In genomic region chr15:60363024-60363674, GRCh38 we compare ENCODE assay signal across 1 cellular context.
A peak's percentile ranks its signal among the peaks of the same experiment; 100 is the strongest.
TF ChIP-seq lines count a peak whose summit lies in the region.

No MANE protein-coding gene starts in this region.

TF ChIP-seq in SK-N-SH, 30 proteins besides CTCF, POLR2A, EP300 and RAD21 (continued from another document):
- TF ChIP-seq PBX3 (IDR thresholded peaks at IDR 0.05) (0 out of 2 replicates have a peak, but pooled peaks have one; percentile 31), CHD2 (IDR thresholded peaks at IDR 0.05; ENCODE audit: low read length, partially characterized antibody) (peak; percentile 43), USF2 (IDR thresholded peaks at IDR 0.05; ENCODE audit: borderline replicate concordance, low read depth, low read length) (no peak), ELF1 (IDR thresholded peaks at IDR 0.05) (no peak), SIN3A (IDR thresholded peaks at IDR 0.05; ENCODE audit: borderline replicate concordance, low read depth, low read length) (peak; percentile 11; the same call in 1 of the 2 replicates), ZBTB33 (IDR thresholded peaks at IDR 0.05; ENCODE audit: borderline replicate concordance, low read depth) (no peak)
